8 cellular contexts compared by ENCODE assay signal in the genomic region with DNA sequence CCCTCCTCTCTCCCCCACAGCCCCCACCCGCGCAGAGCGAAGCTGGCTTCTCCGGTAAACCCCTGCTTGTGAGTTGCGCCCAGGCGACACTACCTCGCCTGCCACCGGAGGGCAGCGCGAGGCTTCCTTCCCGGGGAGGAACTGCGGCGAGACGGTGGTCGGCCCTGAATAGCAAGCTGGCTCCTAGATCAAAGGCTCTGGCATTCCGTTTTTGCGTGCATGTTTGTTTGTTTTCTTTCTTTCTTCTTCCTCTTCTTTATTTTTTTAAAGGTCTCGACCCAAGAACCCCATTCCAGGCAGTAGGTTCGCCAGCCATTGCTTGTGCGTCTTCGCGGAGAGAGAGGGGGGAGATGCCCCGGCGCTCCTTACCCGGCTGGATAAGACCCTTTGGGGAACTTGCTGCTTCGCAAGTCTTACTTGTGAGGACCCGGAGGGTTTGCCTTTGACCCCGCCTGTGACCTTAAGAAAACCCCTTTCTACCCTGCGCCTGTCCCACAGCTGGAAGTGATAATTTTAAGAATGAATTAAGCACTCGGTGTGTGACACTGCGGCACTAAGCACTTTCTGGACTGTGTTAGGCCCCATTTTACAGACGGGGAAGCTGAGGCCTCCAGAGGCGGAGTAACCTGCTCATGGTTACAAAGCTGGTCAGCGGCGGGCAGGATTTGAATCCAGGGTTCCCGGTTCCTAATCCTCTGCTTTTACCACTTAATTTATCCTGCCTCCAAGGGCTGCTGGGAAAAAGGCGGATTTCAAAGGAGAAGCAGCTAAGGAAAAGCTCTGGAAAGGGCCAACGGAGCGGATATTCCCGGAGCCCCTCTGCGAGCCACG.
A peak's percentile ranks its signal among the peaks of the same experiment; 100 is the strongest.
DNase-seq lines count a peak whose midpoint lies in the region; ATAC-seq, FAIRE-seq and TF ChIP-seq lines count a peak whose summit lies in the region.

No MANE protein-coding gene starts in this region.

- H3K4me1 ChIP-seq in iPS-20b (ENCODE audit: insufficient read depth, low read length) (peaks cover 12% of the 10 kb centered on the region), gastrocnemius medialis (peaks cover 12 to 23% of the 10 kb centered on the region in 2 donors)

- in situ Hi-C loops in brain microvascular endothelial cell (cut with HindIII; ENCODE audit: low pct_ligation_motif_present, low sequenced_read_pairs) (no loop called here), gastrocnemius medialis (cut with MboI; ENCODE audit: low sequenced_read_pairs in 4 of 4) (loop anchor here in 2 of 4 donors (10.0 to 25.0 kb wide), 2 partner anchors 135 to 162 kb away; no protein-coding TSS in a partner anchor)

- TF ChIP-seq POLR2A in gastrocnemius medialis (IDR thresholded peaks at IDR 0.05) = no peak

- CTCF ChIA-PET in Calu3 (lab: Charles Lee) = interaction anchor here (0.7 to 1.9 kb wide), 8 partner anchors 9 to 141 kb away, joined by 3 to 6 read pairs (median 3); no protein-coding TSS in a partner anchor

- intact Hi-C loops in Calu3 (cut with micrococcal nuclease; ENCODE audit: unreplicated experiment) (loop anchor here (5.0 kb wide), 1 partner anchor 95 kb away; the partner anchor contains the start of gene SIRPA), gastrocnemius medialis (cut with DNase I; ENCODE audit: low total_unique reads) (loop anchor here (1.0 to 5.0 kb wide), 3 partner anchors 79 to 145 kb away; partner anchors contain the start of gene SIRPA)

- no peak overlapping the region for H3K27ac Mint-ChIP-seq in Calu3 (ENCODE audit: unreplicated experiment)

- peak; percentile 63 for DNase-seq in Calu3
- peak; percentile 37 for DNase-seq in RCC 7860 (ENCODE audit: low spot score)
- peak; percentile 32 for DNase-seq in brain microvascular endothelial cell
- peak in 1 of 2 donors; percentile 23 for DNase-seq in gastrocnemius medialis
- no peak for DNase-seq in HT-29 (ENCODE audit: low spot score)

- ATAC-seq in HG02885 (IDR thresholded peaks at IDR 0.05; ENCODE audit: poor library complexity, unreplicated experiment) = peak; percentile 50
- ATAC-seq in gastrocnemius medialis = peak; percentile 46 to 72
- ATAC-seq in GM21619 (IDR thresholded peaks at IDR 0.05; ENCODE audit: unreplicated experiment) = no peak

- TF ChIP-seq CTCF in Calu3 (IDR thresholded peaks at IDR 0.05; ENCODE audit: unreplicated experiment) (no peak), brain microvascular endothelial cell (IDR thresholded peaks at IDR 0.05; ENCODE audit: low read depth, low read length, missing control alignments) (peak; percentile 78), gastrocnemius medialis (IDR thresholded peaks at IDR 0.05 in 4 of 5, conservative IDR thresholded peaks at IDR 0.05 in 1 of 5) (peak; percentile 20 to 74 (median 59))

- H3K36me3 ChIP-seq in brain microvascular endothelial cell (replicated peaks) (no peaks in the 10 kb centered on the region), iPS-20b (ENCODE audit: insufficient read depth, low read depth, low read length) (no peaks in the 10 kb centered on the region), gastrocnemius medialis (no peaks in the 10 kb centered on the region)

- no peaks in the 10 kb centered on the region for H3K27me3 Mint-ChIP-seq in Calu3 (ENCODE audit: unreplicated experiment)

- H3K9ac ChIP-seq in iPS-20b (ENCODE audit: low read depth, low read length) = peak overlapping the region; percentile 72; the same call in 1 of the 2 replicates

- no peak for FAIRE-seq in RCC 7860 (lab: Jason Lieb, UNC)

- peaks cover 38% of the 10 kb centered on the region for H3K4me1 Mint-ChIP-seq in Calu3 (ENCODE audit: low read depth, unreplicated experiment)

- BruUV-seq in Calu3 (replicated peaks; lab: Mats Ljungman, UMichigan) = no TSS peak

- no peaks in the 10 kb centered on the region for H3K36me3 Mint-ChIP-seq in Calu3 (ENCODE audit: insufficient read depth, unreplicated experiment)

- H3K27me3 ChIP-seq in brain microvascular endothelial cell (replicated peaks) (no peaks in the 10 kb centered on the region), iPS-20b (ENCODE audit: insufficient read depth, low read length) (peaks cover 37% of the 10 kb centered on the region), gastrocnemius medialis (no peaks in the 10 kb centered on the region)

- peak overlapping the region; percentile 75 for H3K4me3 Mint-ChIP-seq in Calu3 (ENCODE audit: low read depth, unreplicated experiment)

- H3K9me3 Mint-ChIP-seq in Calu3 (ENCODE audit: low read depth, unreplicated experiment) = no peaks in the 10 kb centered on the region

- H3K27ac ChIP-seq in brain microvascular endothelial cell (no peak overlapping the region), iPS-20b (ENCODE audit: low read length) (no peak overlapping the region), gastrocnemius medialis (peak overlapping the region in 2 of 4 donors; percentile 38 to 63)

- H3K9me3 ChIP-seq in iPS-20b (ENCODE audit: insufficient read depth, low read depth, low read length) = no peaks in the 10 kb centered on the region
- no peaks in the 10 kb centered on the region for H3K9me3 ChIP-seq in gastrocnemius medialis

- peak overlapping the region; percentile 59 for H3K4me3 ChIP-seq in brain microvascular endothelial cell (ENCODE audit: low read depth, low read length)
- H3K4me3 ChIP-seq in iPS-20b (ENCODE audit: low read length) = peak overlapping the region; percentile 70
- peak overlapping the region; percentile 50 to 63 (median 58) for H3K4me3 ChIP-seq in gastrocnemius medialis
